In genomic region chr7:424961-425793, GRCh38 we compare ENCODE assay signal across 17 cellular contexts.
DNase-seq lines count a peak whose midpoint lies in the region; ATAC-seq, FAIRE-seq and TF ChIP-seq lines count a peak whose summit lies in the region.
"Had no signal": no experiment of that assay in that cellular context is flagged by ENCODE, and none has a peak within 500 bp of the region (broad histone marks: within the 10 kb centered on the region; RNA-seq: fewer than 3 reads in every experiment).

No MANE protein-coding gene starts in this region.

- no peaks in the 10 kb centered on the region for H4K20me1 ChIP-seq in neural progenitor cell (ENCODE audit: low read depth)

- H3K36me3 ChIP-seq in neural progenitor cell, result no peaks in the 10 kb centered on the region
- H3K36me3 ChIP-seq in colonic mucosa, result no peaks in the 10 kb centered on the region

- H3K4me1 Mint-ChIP-seq in neural progenitor cell, result peaks cover 6% of the 10 kb centered on the region
- H3K4me1 Mint-ChIP-seq: activated CD4-positive, alpha-beta memory T cell treated with anti-CD3 and anti-CD28 coated beads, Interleukin-2, amount 10 ng/mL, durations not matched to agents 7 days and 5 days; activated T-helper 17 cell treated with anti-CD3 and anti-CD28 coated beads, Interleukin-2, amount 50 U/mL, for 72 hours had no signal

- no peak overlapping the region for H3K4me3 ChIP-seq in neural progenitor cell
- H3K4me3 ChIP-seq in colonic mucosa, result no peak overlapping the region
- H3K4me3 ChIP-seq: A549 had no signal

- H3K9me3 ChIP-seq in neural progenitor cell (ENCODE audit: low read depth) (no peaks in the 10 kb centered on the region), colonic mucosa (no peaks in the 10 kb centered on the region)
- H3K9me3 ChIP-seq: A549, SK-N-SH had no signal

- peak; percentile 16 for ATAC-seq in Right ventricle myocardium superior (ENCODE audit: poor library complexity)
- ATAC-seq: activated T-helper 17 cell treated with anti-CD3 and anti-CD28 coated beads, Interleukin-2, amount 50 U/mL, for 72 hours had no signal

- H3K4me2 ChIP-seq in neural progenitor cell, result no peak overlapping the region
- H3K4me2 ChIP-seq: A549, SK-N-SH had no signal

- TF ChIP-seq CTCF in neural progenitor cell (IDR thresholded peaks at IDR 0.05) (no peak), colonic mucosa (IDR thresholded peaks at IDR 0.05) (no peak)

- H2AFZ ChIP-seq in neural progenitor cell (replicated peaks), result no peak overlapping the region

- peaks cover 10% of the 10 kb centered on the region for H3K27me3 Mint-ChIP-seq in neural progenitor cell (ENCODE audit: insufficient read depth, low read depth)
- H3K27me3 Mint-ChIP-seq: activated CD4-positive, alpha-beta memory T cell treated with anti-CD3 and anti-CD28 coated beads, Interleukin-2, amount 10 ng/mL, durations not matched to agents 7 days and 5 days; activated T-helper 17 cell treated with anti-CD3 and anti-CD28 coated beads, Interleukin-2, amount 50 U/mL, for 72 hours had no signal

- peak overlapping the region; percentile 80 for H3K27ac Mint-ChIP-seq in neural progenitor cell
- H3K27ac Mint-ChIP-seq: activated CD4-positive, alpha-beta memory T cell treated with anti-CD3 and anti-CD28 coated beads, Interleukin-2, amount 10 ng/mL, durations not matched to agents 7 days and 5 days; activated T-helper 17 cell treated with anti-CD3 and anti-CD28 coated beads, Interleukin-2, amount 50 U/mL, for 72 hours had no signal

- H3K27ac ChIP-seq in neural progenitor cell (no peak overlapping the region), colonic mucosa (no peak overlapping the region)
- H3K27ac ChIP-seq: A549 had no signal

- intact Hi-C loops in Right ventricle myocardium superior (cut with DNase I) (no loop called here), cardiac septum (cut with DNase I) (no loop called here), colonic mucosa (cut with DNase I) (no loop called here)

- no peaks in the 10 kb centered on the region for H3K27me3 ChIP-seq in neural progenitor cell
- H3K27me3 ChIP-seq in colonic mucosa, result no peaks in the 10 kb centered on the region

- DNase-seq in Right ventricle myocardium superior (peak; percentile 46), cardiac septum (ENCODE audit: low spot score) (no peak), frontal cortex (ENCODE audit: low spot score in 2 of 2) (peak; percentile 81), neural progenitor cell (ENCODE audit: low spot score) (no peak), urothelium cell line (ENCODE audit: low spot score) (no peak), DMS153 (lab: John Stamatoyannopoulos, UW) (no peak), NCI-H510A (lab: John Stamatoyannopoulos, UW) (no peak), colonic mucosa (no peak)
- DNase-seq: activated CD4-positive, alpha-beta memory T cell treated with anti-CD3 and anti-CD28 coated beads, Interleukin-2, amount 10 ng/mL, durations not matched to agents 7 days and 5 days; amniotic stem cell; effector CD4-positive, alpha-beta T cell; SK-N-SH; stimulated activated CD4-positive, alpha-beta T cell treated with anti-CD3 and anti-CD28 coated beads, Interleukin-4, amount 100 ng/mL, for 24 hours had no signal

- no peak for FAIRE-seq in frontal cortex (lab: Jason Lieb, UNC)
- FAIRE-seq in urothelium cell line (lab: Jason Lieb, UNC), result peak; percentile 97
- FAIRE-seq: A549, keratinocyte, TTC549 had no signal

- no peaks in the 10 kb centered on the region for H3K9me3 Mint-ChIP-seq in neural progenitor cell
- H3K9me3 Mint-ChIP-seq: activated CD4-positive, alpha-beta memory T cell treated with anti-CD3 and anti-CD28 coated beads, Interleukin-2, amount 10 ng/mL, durations not matched to agents 7 days and 5 days; activated T-helper 17 cell treated with anti-CD3 and anti-CD28 coated beads, Interleukin-2, amount 50 U/mL, for 72 hours had no signal

- H3F3A ChIP-seq in neural progenitor cell (ENCODE audit: low read depth), result no peaks in the 10 kb centered on the region

- H3K4me3 Mint-ChIP-seq in neural progenitor cell, result no peak overlapping the region
- H3K4me3 Mint-ChIP-seq: activated CD4-positive, alpha-beta memory T cell treated with anti-CD3 and anti-CD28 coated beads, Interleukin-2, amount 10 ng/mL, durations not matched to agents 7 days and 5 days; activated T-helper 17 cell treated with anti-CD3 and anti-CD28 coated beads, Interleukin-2, amount 50 U/mL, for 72 hours had no signal

- H3K9ac ChIP-seq in neural progenitor cell, result no peak overlapping the region
- H3K9ac ChIP-seq in colonic mucosa (ENCODE audit: low read depth in 2 of 2, low read length in 2 of 2), result no peak overlapping the region
- H3K9ac ChIP-seq: SK-N-SH had no signal

- no peaks in the 10 kb centered on the region for H3K36me3 Mint-ChIP-seq in neural progenitor cell

- H3K79me2 ChIP-seq in neural progenitor cell (ENCODE audit: low read depth), result no peaks in the 10 kb centered on the region

- H3K4me1 ChIP-seq in neural progenitor cell (no peaks in the 10 kb centered on the region), colonic mucosa (no peaks in the 10 kb centered on the region)
- H3K4me1 ChIP-seq: A549 had no signal

Comparison
In these comparisons a context has a peak if more than half of its experiments do, and no peak if none do; other contexts are left out.
1. DNase-seq: peak in Right ventricle myocardium superior (single experiment) and frontal cortex (2 of 2); none in cardiac septum (single experiment), neural progenitor cell (single experiment), urothelium cell line (single experiment), DMS153 (single experiment), NCI-H510A (single experiment) and colonic mucosa (single experiment).